In genomic region chr7:151014950-151015349, GRCh38 we compare ENCODE assay signal across 11 cellular contexts. TPM values are rescaled to one million over a fixed set of nuclear protein-coding genes. Genes with fewer than 3 reads are reported as not detected.
DNase-seq lines count a peak whose midpoint lies in the region; TF ChIP-seq lines count a peak whose summit lies in the region.
"Had no signal": no experiment of that assay in that cellular context is flagged by ENCODE, and none has a peak within 500 bp of the region (broad histone marks: within the 10 kb centered on the region; RNA-seq: fewer than 3 reads in every experiment).

No MANE protein-coding gene starts in this region.

- TF ChIP-seq POLR2A in lower leg skin (IDR thresholded peaks at IDR 0.05) = no peak

- H3K4me1 Mint-ChIP-seq in activated naive CD4-positive, alpha-beta T cell treated with anti-CD3 and anti-CD28 coated beads, Interleukin-2, amount 10 ng/mL, durations not matched to agents 7 days and 5 days = peaks cover 92% of the 10 kb centered on the region
- peaks cover 59% of the 10 kb centered on the region for H3K4me1 Mint-ChIP-seq in neural crest cell

- peak overlapping the region; percentile 90 for H3K4me3 Mint-ChIP-seq in activated naive CD4-positive, alpha-beta T cell treated with anti-CD3 and anti-CD28 coated beads, Interleukin-2, amount 10 ng/mL, durations not matched to agents 7 days and 5 days
- peak overlapping the region; percentile 51 for H3K4me3 Mint-ChIP-seq in neural crest cell

- WGBS in lower leg skin, 2 donors = 65 to 70% methylated on average over 8 of the region's 8 CpGs

- CTCF ChIA-PET in activated naive CD4-positive, alpha-beta T cell treated with anti-CD3 and anti-CD28 coated beads, Interleukin-2, amount 10 ng/mL, durations not matched to agents 7 days and 5 days (lab: Charles Lee) = interaction anchor here (0.6 to 2.2 kb wide), 7 partner anchors 14 to 666 kb away, joined by 3 to 9 read pairs (median 4); partner anchors contain the start of gene ABCB8

- H3K27me3 Mint-ChIP-seq in activated naive CD4-positive, alpha-beta T cell treated with anti-CD3 and anti-CD28 coated beads, Interleukin-2, amount 10 ng/mL, durations not matched to agents 7 days and 5 days = peaks cover 27% of the 10 kb centered on the region
- H3K27me3 Mint-ChIP-seq in neural crest cell (ENCODE audit: low read depth) = peaks cover 20% of the 10 kb centered on the region

- TF ChIP-seq CTCF in neural crest cell (conservative IDR thresholded peaks at IDR 0.05) = no peak
- TF ChIP-seq CTCF in lower leg skin (IDR thresholded peaks at IDR 0.05) = no peak

- intact Hi-C loops in lower leg skin (cut with DNase I; ENCODE audit: low total_unique reads) = no loop called here

- H3K9me3 Mint-ChIP-seq in activated naive CD4-positive, alpha-beta T cell treated with anti-CD3 and anti-CD28 coated beads, Interleukin-2, amount 10 ng/mL, durations not matched to agents 7 days and 5 days = no peaks in the 10 kb centered on the region
- no peaks in the 10 kb centered on the region for H3K9me3 Mint-ChIP-seq in neural crest cell

- peak overlapping the region; percentile 98 for H3K27ac Mint-ChIP-seq in activated naive CD4-positive, alpha-beta T cell treated with anti-CD3 and anti-CD28 coated beads, Interleukin-2, amount 10 ng/mL, durations not matched to agents 7 days and 5 days
- H3K27ac Mint-ChIP-seq in neural crest cell (ENCODE audit: unreplicated experiment) = no peak overlapping the region

- DNase-seq in ELR (ENCODE audit: low read depth) = peak; percentile 36
- DNase-seq in NAMALWA (ENCODE audit: low spot score) = peak; percentile 36
- peak; percentile 68 for DNase-seq in activated naive CD4-positive, alpha-beta T cell treated with anti-CD3 and anti-CD28 coated beads, Interleukin-2, amount 10 ng/mL, durations not matched to agents 7 days and 5 days
- DNase-seq in neural crest cell (ENCODE audit: low read depth, low spot score) = no peak
- no peak for DNase-seq in lower leg skin (ENCODE audit: low spot score in 2 of 2)
- no peak for DNase-seq in HPDE6-E6E7 (ENCODE audit: extremely low spot score)
- no peak for DNase-seq in substantia nigra (lab: John Stamatoyannopoulos, UW)
- DNase-seq: dorsolateral prefrontal cortex, left colon, nucleus accumbens, SHP77 treated with DMSO at 0.1 percent for 48 hours had no signal

- no peak overlapping the region for H3K4me3 ChIP-seq in lower leg skin (ENCODE audit: low read depth, poor library complexity, severe bottlenecking)

- H3K27ac ChIP-seq in substantia nigra (ENCODE audit: low read depth, low read length, poor library complexity, severe bottlenecking) = no peak overlapping the region

- H3K36me3 Mint-ChIP-seq in activated naive CD4-positive, alpha-beta T cell treated with anti-CD3 and anti-CD28 coated beads, Interleukin-2, amount 10 ng/mL, durations not matched to agents 7 days and 5 days = peaks cover 29% of the 10 kb centered on the region
- no peaks in the 10 kb centered on the region for H3K36me3 Mint-ChIP-seq in neural crest cell (ENCODE audit: low read depth)

RNA-seq across cellular contexts. Expression of gene ATG9B, which starts 9.3 kb away (rescaled TPM):
- total RNA-seq in neural crest cell = 8.0 and 9.2 TPM in 2 replicates
- total RNA-seq in lower leg skin = 100 to 1,000 TPM in 1 of 4 donors, 10 to 100 TPM in 3; 47.6 to 125 (median 59.8) TPM

RNA-seq across cellular contexts. Expression of gene ABCB8, which starts 13.3 kb away (rescaled TPM):
- total RNA-seq in neural crest cell (42.3 and 43.5 TPM in 2 replicates), lower leg skin (10 to 100 TPM; 22.9 to 35.2 (median 27.6) TPM)

RNA-seq across cellular contexts. Expression of gene NOS3, which starts 24.1 kb away (rescaled TPM):
- 6.1 and 7.4 TPM in 2 replicates for total RNA-seq in neural crest cell
- 1 to 10 TPM; 4.0 to 8.9 (median 5.8) TPM for total RNA-seq in lower leg skin

RNA-seq across cellular contexts. Expression of gene ASIC3, which starts 33.4 kb away (rescaled TPM):
- total RNA-seq in neural crest cell (4.7 and 6.0 TPM in 2 replicates), lower leg skin (1 to 10 TPM; 2.3 to 2.9 (median 2.5) TPM)

RNA-seq across cellular contexts. Expression of gene KCNH2, which starts 36.8 kb away (rescaled TPM):
- total RNA-seq in neural crest cell (10.7 and 12.4 TPM in 2 replicates), lower leg skin (1 to 10 TPM in 1 of 4 donors, under 1 TPM in 3; 0.15 to 1.1 (median 0.36) TPM)

Comparison
In these comparisons a context has a peak if more than half of its experiments do, and no peak if none do; other contexts are left out.
1. DNase-seq: peak in ELR (single experiment), NAMALWA (single experiment) and activated naive CD4-positive, alpha-beta T cell treated with anti-CD3 and anti-CD28 coated beads, Interleukin-2, amount 10 ng/mL, durations not matched to agents 7 days and 5 days (single experiment); none in neural crest cell (single experiment), lower leg skin (0 of 2), HPDE6-E6E7 (single experiment) and substantia nigra (0 of 49).